Comparison of ENCODE assay signal across 18 cellular contexts in the genomic region with DNA sequence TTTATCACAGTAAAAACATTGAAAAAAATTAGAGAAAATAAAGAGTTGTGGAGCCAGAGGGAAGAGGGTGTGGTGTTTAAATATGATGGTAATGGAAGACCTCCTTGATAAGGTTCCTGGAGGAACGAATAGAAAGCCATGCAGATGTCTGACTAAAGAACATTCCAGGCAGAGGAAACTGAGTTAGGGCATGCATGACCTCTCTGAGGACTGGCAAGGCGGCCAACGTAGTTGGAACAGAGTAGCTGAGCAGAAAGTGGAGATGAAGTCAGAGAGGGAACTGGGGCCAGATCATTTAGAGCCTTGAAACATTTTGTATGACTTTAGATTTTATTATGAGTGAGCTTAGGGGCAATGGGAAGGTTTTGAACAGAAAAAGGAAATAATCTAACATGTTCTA.
DNase-seq lines count a peak whose midpoint lies in the region; ATAC-seq and TF ChIP-seq lines count a peak whose summit lies in the region.
"Had no signal": no experiment of that assay in that cellular context is flagged by ENCODE, and none has a peak within 500 bp of the region (broad histone marks: within the 10 kb centered on the region; RNA-seq: fewer than 3 reads in every experiment).

No MANE protein-coding gene starts in this region.

- DNase-seq in Right ventricle myocardium inferior (ENCODE audit: missing footprints) = no peak
- no peak for DNase-seq in heart left ventricle
- DNase-seq in left ventricle myocardium inferior = peak; percentile 22
- DNase-seq in right atrium auricular region (ENCODE audit: low spot score) = no peak
- peak; percentile 52 to 90 (median 71) for DNase-seq in right cardiac atrium
- DNase-seq in NCI-H2227 treated with DMSO at 0.1 percent for 48 hours (lab: John Stamatoyannopoulos, UW) = no peak
- DNase-seq in OCI-LY7 (ENCODE audit: low spot score) = no peak
- DNase-seq: AML-193; Caco-2; Calu3; CD4-positive, alpha-beta T cell; CD8-positive, alpha-beta T cell; DMS79 treated with DMSO at 0.1 percent for 48 hours; GF-D8 had no signal

- no peak overlapping the region for H2AFZ ChIP-seq in OCI-LY7 (ENCODE audit: low read length)

- no peaks in the 10 kb centered on the region for H3K4me1 ChIP-seq in heart left ventricle
- no peaks in the 10 kb centered on the region for H3K4me1 ChIP-seq in left ventricle myocardium inferior
- no peaks in the 10 kb centered on the region for H3K4me1 ChIP-seq in right atrium auricular region
- H3K4me1 ChIP-seq in right cardiac atrium (ENCODE audit: control insufficient read depth, insufficient read depth, low read length) = no peaks in the 10 kb centered on the region
- H3K4me1 ChIP-seq in OCI-LY7 (ENCODE audit: insufficient read depth, low read length, poor library complexity, severe bottlenecking) = no peaks in the 10 kb centered on the region
- H3K4me1 ChIP-seq: A549; BLaER1 treated with 17β-estradiol and CSF1 and Interleukin-3, amounts not matched to agents 10 nM and 100 nM; Caco-2 had no signal

- H3K79me2 ChIP-seq in OCI-LY7 (ENCODE audit: insufficient read depth, low read depth, low read length) = no peaks in the 10 kb centered on the region

- 63 to 89% (median 73%) methylated on average over 3 of the region's 3 CpGs for WGBS in heart left ventricle, 4 donors
- WGBS in right cardiac atrium = 55% methylated on average over 3 of the region's 3 CpGs

- H3K9me2 ChIP-seq in OCI-LY7 (ENCODE audit: insufficient read depth, low read length) = no peaks in the 10 kb centered on the region

- H3K27me3 ChIP-seq in heart left ventricle (no peaks in the 10 kb centered on the region), left ventricle myocardium inferior (ENCODE audit: low read depth) (no peaks in the 10 kb centered on the region), right atrium auricular region (no peaks in the 10 kb centered on the region), right cardiac atrium (ENCODE audit: control insufficient read depth, insufficient read depth) (no peaks in the 10 kb centered on the region)
- H3K27me3 ChIP-seq: BLaER1 treated with 17β-estradiol and CSF1 and Interleukin-3, amounts not matched to agents 10 nM and 100 nM had no signal

- intact Hi-C loops in Right ventricle myocardium inferior (cut with DNase I) (no loop called here), heart left ventricle (cut with DNase I) (no loop called here), left ventricle myocardium inferior (cut with micrococcal nuclease) (no loop called here), right cardiac atrium (cut with DNase I) (no loop called here), OCI-LY7 (cut with micrococcal nuclease; ENCODE audit: unreplicated experiment) (no loop called here)

- POLR2A ChIA-PET in OCI-LY7 (lab: Charles Lee) = no interaction called here

- BruUV-seq in OCI-LY7 (replicated peaks; lab: Mats Ljungman, UMichigan) = no TSS peak

- H3K4me3 ChIP-seq in heart left ventricle (no peak overlapping the region), left ventricle myocardium inferior (no peak overlapping the region), right atrium auricular region (no peak overlapping the region), right cardiac atrium (ENCODE audit: low read length) (no peak overlapping the region), OCI-LY7 (ENCODE audit: low read depth, low read length, poor library complexity, severe bottlenecking) (no peak overlapping the region)
- H3K4me3 ChIP-seq: A549; BLaER1 treated with 17β-estradiol and CSF1 and Interleukin-3, amounts not matched to agents 10 nM and 100 nM had no signal

- no peaks in the 10 kb centered on the region for H3K36me3 ChIP-seq in heart left ventricle
- H3K36me3 ChIP-seq in left ventricle myocardium inferior = no peaks in the 10 kb centered on the region
- no peaks in the 10 kb centered on the region for H3K36me3 ChIP-seq in right atrium auricular region
- H3K36me3 ChIP-seq in OCI-LY7 (ENCODE audit: insufficient read depth, low read length) = no peaks in the 10 kb centered on the region
- H3K36me3 ChIP-seq: BLaER1 treated with 17β-estradiol and CSF1 and Interleukin-3, amounts not matched to agents 10 nM and 100 nM had no signal

- no peak for TF ChIP-seq POLR2A in heart left ventricle (IDR thresholded peaks at IDR 0.05)

- H4K20me1 ChIP-seq in OCI-LY7 (ENCODE audit: insufficient read depth, low read length) = no peaks in the 10 kb centered on the region
- H4K20me1 ChIP-seq: BLaER1 treated with 17β-estradiol and CSF1 and Interleukin-3, amounts not matched to agents 10 nM and 100 nM had no signal

- H3K9me3 ChIP-seq in heart left ventricle (peaks cover 0 to 18% (median 2%) of the 10 kb centered on the region in 12 donors), left ventricle myocardium inferior (replicated peaks) (peaks cover 23% of the 10 kb centered on the region), right atrium auricular region (peaks cover 5 to 14% of the 10 kb centered on the region in 2 donors), right cardiac atrium (ENCODE audit: control insufficient read depth, low read length) (no peaks in the 10 kb centered on the region), OCI-LY7 (ENCODE audit: low read length) (no peaks in the 10 kb centered on the region)
- H3K9me3 ChIP-seq: A549, Caco-2 had no signal

- no peak overlapping the region for H3K4me2 ChIP-seq in OCI-LY7 (ENCODE audit: low read length)
- H3K4me2 ChIP-seq: A549; BLaER1 treated with 17β-estradiol and CSF1 and Interleukin-3, amounts not matched to agents 10 nM and 100 nM had no signal

- CTCF ChIA-PET in OCI-LY7 (lab: Charles Lee; ENCODE audit: unreplicated experiment) = no interaction called here

- TF ChIP-seq CTCF in heart left ventricle (IDR thresholded peaks at IDR 0.05) (no peak), left ventricle myocardium inferior (IDR thresholded peaks at IDR 0.05; ENCODE audit: borderline replicate concordance) (no peak), right atrium auricular region (IDR thresholded peaks at IDR 0.05) (no peak), OCI-LY7 (conservative IDR thresholded peaks at IDR 0.05; ENCODE audit: low read length) (no peak)

- ATAC-seq in Right ventricle myocardium inferior = peak; percentile 56
- ATAC-seq in heart left ventricle = no peak
- ATAC-seq in right cardiac atrium = peak; percentile 51 to 96
- ATAC-seq: A549; CD8-positive, alpha-beta T cell had no signal

- H3K27ac ChIP-seq in heart left ventricle (no peak overlapping the region), left ventricle myocardium inferior (replicated peaks) (no peak overlapping the region), right atrium auricular region (no peak overlapping the region), right cardiac atrium (ENCODE audit: low read length) (no peak overlapping the region), OCI-LY7 (ENCODE audit: low read depth, low read length, poor library complexity, severe bottlenecking) (no peak overlapping the region)
- H3K27ac ChIP-seq: 22Rv1; A549; BLaER1 treated with 17β-estradiol and CSF1 and Interleukin-3, amounts not matched to agents 10 nM and 100 nM; C4-2B had no signal

Comparison
In these comparisons a context has a peak if more than half of its experiments do, and no peak if none do; other contexts are left out.
1. ATAC-seq: peak in Right ventricle myocardium inferior (single experiment) and right cardiac atrium (2 of 2); none in heart left ventricle (0 of 4).
2. DNase-seq: peak in left ventricle myocardium inferior (single experiment) and right cardiac atrium (3 of 3); none in Right ventricle myocardium inferior (single experiment), heart left ventricle (0 of 5), right atrium auricular region (single experiment), NCI-H2227 treated with DMSO at 0.1 percent for 48 hours (single experiment) and OCI-LY7 (single experiment).